8 cellular contexts compared by ENCODE assay signal in genomic region chr3:188796122-188796631, GRCh38.
DNase-seq lines count a peak whose midpoint lies in the region; ATAC-seq, FAIRE-seq and TF ChIP-seq lines count a peak whose summit lies in the region.

No MANE protein-coding gene starts in this region.

- DNase-seq in GM18507 (ENCODE audit: extremely low spot score, insufficient read length, low read depth) (peak; percentile 1), brain pericyte (ENCODE audit: low read depth, low spot score) (peak; percentile 22), omental fat pad (ENCODE audit: low spot score) (no peak), NCI-H2227 (lab: John Stamatoyannopoulos, UW; ENCODE audit: unreplicated experiment) (no peak), H4 (ENCODE audit: low spot score) (no peak), urothelium cell line (ENCODE audit: low spot score) (no peak)
- DNase-seq in activated naive CD4-positive, alpha-beta T cell treated with anti-CD3 and anti-CD28 coated beads, Interleukin-2, amount 50 U/mL, for 72 hours (ENCODE audit: low spot score in 2 of 2) = no peak

- TF ChIP-seq CTCF in omental fat pad (IDR thresholded peaks at IDR 0.05) = no peak

- no peak for FAIRE-seq in GM18507 (lab: Jason Lieb, UNC)
- no peak for FAIRE-seq in urothelium cell line (lab: Jason Lieb, UNC)

- peaks cover 0 to 24% of the 10 kb centered on the region in 2 donors for H3K36me3 Mint-ChIP-seq in activated naive CD4-positive, alpha-beta T cell treated with anti-CD3 and anti-CD28 coated beads, Interleukin-2, amount 50 U/mL, for 72 hours

- H3K27ac Mint-ChIP-seq in activated naive CD4-positive, alpha-beta T cell treated with anti-CD3 and anti-CD28 coated beads, Interleukin-2, amount 50 U/mL, for 72 hours = no peak overlapping the region

- no peaks in the 10 kb centered on the region for H3K9me3 Mint-ChIP-seq in activated naive CD4-positive, alpha-beta T cell treated with anti-CD3 and anti-CD28 coated beads, Interleukin-2, amount 50 U/mL, for 72 hours

- ATAC-seq in HG03442 (IDR thresholded peaks at IDR 0.05; ENCODE audit: unreplicated experiment) (peak; percentile 94), omental fat pad (ENCODE audit: low FRiP score) (peak; percentile 85)
- ATAC-seq in activated naive CD4-positive, alpha-beta T cell treated with anti-CD3 and anti-CD28 coated beads, Interleukin-2, amount 50 U/mL, for 72 hours = no peak

Comparison
In these comparisons a context has a peak if more than half of its experiments do, and no peak if none do; other contexts are left out.
1. DNase-seq: peak in GM18507 (single experiment) and brain pericyte (single experiment); none in omental fat pad (single experiment), activated naive CD4-positive, alpha-beta T cell treated with anti-CD3 and anti-CD28 coated beads, Interleukin-2, amount 50 U/mL, for 72 hours (0 of 2), NCI-H2227 (single experiment), H4 (single experiment) and urothelium cell line (single experiment).
2. ATAC-seq: peak in HG03442 (single experiment) and omental fat pad (single experiment); none in activated naive CD4-positive, alpha-beta T cell treated with anti-CD3 and anti-CD28 coated beads, Interleukin-2, amount 50 U/mL, for 72 hours (0 of 2).